In the genomic region with DNA sequence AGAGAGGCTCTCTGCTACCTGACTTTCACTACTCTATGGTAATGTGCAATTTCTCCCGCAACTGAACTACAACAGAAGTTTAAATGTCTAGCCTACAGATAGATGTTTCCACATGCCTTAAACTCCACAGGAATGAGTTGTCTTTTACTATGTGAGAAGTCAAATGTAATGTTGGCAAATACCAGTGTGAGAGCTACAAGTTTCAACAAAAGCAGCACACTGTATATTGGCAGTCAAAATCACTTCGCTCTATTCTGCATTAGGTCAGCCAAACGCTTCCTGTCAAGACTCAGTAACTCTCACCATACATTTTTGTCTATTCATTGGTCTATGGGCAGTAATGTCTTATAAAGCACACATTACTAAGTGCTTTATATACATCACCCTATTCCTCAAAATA, we compare ENCODE assay signal across 22 cellular contexts. TPM values are rescaled to one million over a fixed set of nuclear protein-coding genes. Genes with fewer than 3 reads are reported as not detected.
DNase-seq lines count a peak whose midpoint lies in the region; ATAC-seq, FAIRE-seq and TF ChIP-seq lines count a peak whose summit lies in the region.
"Had no signal": no experiment of that assay in that cellular context is flagged by ENCODE, and none has a peak within 500 bp of the region (broad histone marks: within the 10 kb centered on the region; RNA-seq: fewer than 3 reads in every experiment).

No MANE protein-coding gene starts in this region.

- H3K4me1 ChIP-seq in HepG2 (ENCODE audit: insufficient read depth, low read length) (peaks cover 56% of the 10 kb centered on the region), right lobe of liver (peaks cover 0 to 13% (median 0%) of the 10 kb centered on the region in 4 donors), Caco-2 (peaks cover 15% of the 10 kb centered on the region)
- peaks cover 6% of the 10 kb centered on the region for H3K4me1 ChIP-seq in CD8-positive, alpha-beta memory T cell (ENCODE audit: insufficient read depth, low read length)

- TF ChIP-seq EP300 in HepG2 (IDR thresholded peaks at IDR 0.05; ENCODE audit: low read depth in 2 of 2, low read length in 2 of 2) = no peak
- TF ChIP-seq EP300 in HepG2 (CRISPR knock-in tag; IDR thresholded peaks at IDR 0.05; ENCODE audit: borderline replicate concordance) = no peak

- H3K27me3 ChIP-seq in HepG2 (ENCODE audit: control insufficient read depth in 1 of 2, insufficient read depth in 2 of 2, low read length in 2 of 2) (no peaks in the 10 kb centered on the region), right lobe of liver (no peaks in the 10 kb centered on the region), Caco-2 (replicated peaks; ENCODE audit: control insufficient read depth, insufficient read depth, low read length) (no peaks in the 10 kb centered on the region)
- H3K27me3 ChIP-seq in CD8-positive, alpha-beta memory T cell (ENCODE audit: insufficient read depth, low read length, poor library complexity, severe bottlenecking) = no peaks in the 10 kb centered on the region
- H3K27me3 ChIP-seq: tibial artery had no signal

- H3K27ac ChIP-seq in HepG2 (ENCODE audit: extremely low read length, insufficient read depth, low read length) = no peak overlapping the region
- H3K27ac ChIP-seq in right lobe of liver = no peak overlapping the region
- H3K27ac ChIP-seq in CD8-positive, alpha-beta memory T cell (ENCODE audit: low read depth, low read length) = no peak overlapping the region
- H3K27ac ChIP-seq: left ventricle myocardium inferior, tibial artery had no signal

- TF ChIP-seq CTCF in HepG2 (CRISPR knock-in tag; IDR thresholded peaks at IDR 0.05) (no peak), right lobe of liver (IDR thresholded peaks at IDR 0.05) (no peak), cardiac fibroblast (IDR thresholded peaks at IDR 0.05; ENCODE audit: low read depth, low read length) (no peak), fibroblast of villous mesenchyme (IDR thresholded peaks at IDR 0.05; ENCODE audit: insufficient read depth, low read depth, low read length) (no peak), Caco-2 (IDR thresholded peaks at IDR 0.05; ENCODE audit: insufficient read depth in 1 of 2, low read depth in 1 of 2, low read length in 1 of 2, severe bottlenecking in 1 of 2, unreplicated experiment in 1 of 2) (no peak)

- ATAC-seq in HepG2 = peak; percentile 21; the same call in 2 of the 3 replicates
- ATAC-seq in right lobe of liver = no peak
- ATAC-seq in GM18907 (IDR thresholded peaks at IDR 0.05; ENCODE audit: unreplicated experiment) = no peak

- no peak for DNase-seq in HepG2 (ENCODE audit: low spot score)
- no peak for DNase-seq in right lobe of liver
- DNase-seq in cardiac fibroblast (ENCODE audit: low read depth in 2 of 2) = peak; percentile 69 to 71
- peak; percentile 59 for DNase-seq in fibroblast of villous mesenchyme (ENCODE audit: low read depth)
- no peak for DNase-seq in CD8-positive, alpha-beta memory T cell
- no peak for DNase-seq in Caco-2
- DNase-seq in NCI-H2107 treated with DMSO at 0.1 percent for 48 hours (lab: John Stamatoyannopoulos, UW; ENCODE audit: unreplicated experiment) = no peak
- DNase-seq: 8988T; activated CD4-positive, CD25-positive, alpha-beta regulatory T cell; activated CD8-positive, alpha-beta memory T cell treated with anti-CD3 and anti-CD28 coated beads for 24 hours; left ventricle myocardium inferior; NCI-H1417 treated with DMSO at 0.1 percent for 48 hours; NCI-H2227 treated with DMSO at 0.1 percent for 48 hours; NK-92 treated with Interleukin-12 subunit alpha and Interleukin-12 subunit beta, amount 100 ng/mL, for 24 hours; Right ventricle myocardium superior; T-helper 2 cell; tibial artery had no signal

- FAIRE-seq in HepG2 (lab: Jason Lieb, UNC) = no peak
- FAIRE-seq: colon, H54 had no signal

- H3K4me3 Mint-ChIP-seq in CD8-positive, alpha-beta memory T cell = no peak overlapping the region
- no peak overlapping the region for H3K4me3 Mint-ChIP-seq in Caco-2 (ENCODE audit: unreplicated experiment)
- H3K4me3 Mint-ChIP-seq: activated T-helper 1 cell treated with anti-CD3 and anti-CD28 coated beads, Interleukin-12 subunit alpha, Interleukin-12 subunit beta, Interleukin-2, Interleukin-4 antibody, amounts not matched to agents 30 ng/mL and 10 ng/mL and 1 ng/mL, durations not matched to agents 14 hours and 24 hours and 36 hours had no signal

- H3K27ac Mint-ChIP-seq in CD8-positive, alpha-beta memory T cell = peak overlapping the region in 4 of 8 donors; percentile 0 to 73 (median 29)
- H3K27ac Mint-ChIP-seq in Caco-2 (ENCODE audit: unreplicated experiment) = no peak overlapping the region
- H3K27ac Mint-ChIP-seq: activated T-helper 1 cell treated with anti-CD3 and anti-CD28 coated beads, Interleukin-12 subunit alpha, Interleukin-12 subunit beta, Interleukin-2, Interleukin-4 antibody, amounts not matched to agents 30 ng/mL and 10 ng/mL and 1 ng/mL, durations not matched to agents 14 hours and 24 hours and 36 hours had no signal

- in situ Hi-C loops in HepG2 (cut with HindIII; ENCODE audit: extremely low pct_ligation_motif_present, low pct_unique_long_range_greater_than_20kb) = no loop called here

- H3K9me3 Mint-ChIP-seq in CD8-positive, alpha-beta memory T cell = no peaks in the 10 kb centered on the region
- no peaks in the 10 kb centered on the region for H3K9me3 Mint-ChIP-seq in Caco-2 (ENCODE audit: unreplicated experiment)
- H3K9me3 Mint-ChIP-seq: activated T-helper 1 cell treated with anti-CD3 and anti-CD28 coated beads, Interleukin-12 subunit alpha, Interleukin-12 subunit beta, Interleukin-2, Interleukin-4 antibody, amounts not matched to agents 30 ng/mL and 10 ng/mL and 1 ng/mL, durations not matched to agents 14 hours and 24 hours and 36 hours had no signal

- no TSS peak for BruUV-seq in HepG2 (replicated peaks; lab: Mats Ljungman, UMichigan)
- BruUV-seq in Caco-2 (replicated peaks; lab: Mats Ljungman, UMichigan) = no TSS peak

- H3K9ac ChIP-seq in HepG2 (ENCODE audit: insufficient read depth, low read depth, low read length) = no peak overlapping the region

- H3K36me3 Mint-ChIP-seq in CD8-positive, alpha-beta memory T cell = peaks cover 0 to 8% (median 0%) of the 10 kb centered on the region in 3 donors
- no peaks in the 10 kb centered on the region for H3K36me3 Mint-ChIP-seq in Caco-2 (ENCODE audit: insufficient read depth, unreplicated experiment)

- 95% methylated on average over 3 of the region's 3 CpGs for whole genome bisulfite sequencing in HepG2 (ENCODE audit: low lambda C conversion rate)
- WGBS in right lobe of liver (ENCODE audit: insufficient coverage, low coverage, low lambda C conversion rate, missing lambda C conversion rate) = 76% methylated on average over 3 of the region's 3 CpGs

- intact Hi-C loops in HepG2 (cut with micrococcal nuclease; ENCODE audit: unreplicated experiment) = no loop called here
- intact Hi-C loops in right lobe of liver (cut with DNase I) = no loop called here
- intact Hi-C loops in Caco-2 (cut with micrococcal nuclease; ENCODE audit: unreplicated experiment) = no loop called here

- H3K9me3 ChIP-seq in HepG2 (ENCODE audit: low read length) = no peaks in the 10 kb centered on the region
- H3K9me3 ChIP-seq in right lobe of liver = no peaks in the 10 kb centered on the region
- no peaks in the 10 kb centered on the region for H3K9me3 ChIP-seq in CD8-positive, alpha-beta memory T cell (ENCODE audit: low read length)
- no peaks in the 10 kb centered on the region for H3K9me3 ChIP-seq in Caco-2
- H3K9me3 ChIP-seq: left ventricle myocardium inferior, tibial artery had no signal

- H3K4me2 ChIP-seq in HepG2 (ENCODE audit: low read depth, low read length) = no peak overlapping the region

- no peak overlapping the region for H2AFZ ChIP-seq in HepG2 (ENCODE audit: low read length)

- POLR2A ChIA-PET in HepG2 (lab: Yijun Ruan, JAX) = no interaction called here
- POLR2A ChIA-PET in CD8-positive, alpha-beta memory T cell (lab: Charles Lee) = no interaction called here
- POLR2A ChIA-PET in Caco-2 (lab: Charles Lee) = no interaction called here

- H3K27me3 Mint-ChIP-seq in CD8-positive, alpha-beta memory T cell = no peaks in the 10 kb centered on the region
- H3K27me3 Mint-ChIP-seq in Caco-2 (ENCODE audit: insufficient read depth, unreplicated experiment) = no peaks in the 10 kb centered on the region

- no peak for TF ChIP-seq RAD21 in HepG2 (CRISPR knock-in tag; IDR thresholded peaks at IDR 0.05)

- CTCF ChIA-PET in HepG2 (lab: Yijun Ruan, JAX; ENCODE audit: low intra/inter-chr PET ratio, low total read pairs) (no interaction called here), Caco-2 (lab: Charles Lee) (no interaction called here)
- CTCF ChIA-PET in CD8-positive, alpha-beta memory T cell (lab: Charles Lee) = interaction anchor here (0.7 to 1.0 kb wide), 2 partner anchors 19 to 57 kb away, joined by 3 read pairs; no protein-coding TSS in a partner anchor

- TF ChIP-seq POLR2A in HepG2 (IDR thresholded peaks at IDR 0.05; ENCODE audit: insufficient read depth in 1 of 2, low read depth in 2 of 2, low read length in 2 of 2) = no peak
- TF ChIP-seq POLR2A in right lobe of liver (IDR thresholded peaks at IDR 0.05) = no peak

- no peaks in the 10 kb centered on the region for H3K36me3 ChIP-seq in HepG2 (replicated peaks in 1 of 2; ENCODE audit: control insufficient read depth in 1 of 2, insufficient read depth in 2 of 2, low read length in 2 of 2)
- H3K36me3 ChIP-seq in right lobe of liver = no peaks in the 10 kb centered on the region
- no peaks in the 10 kb centered on the region for H3K36me3 ChIP-seq in CD8-positive, alpha-beta memory T cell (ENCODE audit: insufficient read depth, low read length)
- H3K36me3 ChIP-seq in Caco-2 (ENCODE audit: control insufficient read depth, insufficient read depth, low read length) = no peaks in the 10 kb centered on the region
- H3K36me3 ChIP-seq: left ventricle myocardium inferior, tibial artery had no signal

- H3K4me1 Mint-ChIP-seq in CD8-positive, alpha-beta memory T cell = peaks cover 36 to 48% (median 47%) of the 10 kb centered on the region in 3 donors
- H3K4me1 Mint-ChIP-seq in Caco-2 (ENCODE audit: low read depth, unreplicated experiment) = no peaks in the 10 kb centered on the region

- H3K4me3 ChIP-seq in HepG2 (replicated peaks in 1 of 3; ENCODE audit: insufficient read depth in 1 of 3, low read depth in 2 of 3, low read length in 3 of 3) = no peak overlapping the region
- no peak overlapping the region for H3K4me3 ChIP-seq in right lobe of liver
- H3K4me3 ChIP-seq in cardiac fibroblast (replicated peaks in 1 of 2; ENCODE audit: low read depth in 2 of 2, low read length in 2 of 2) = no peak overlapping the region
- H3K4me3 ChIP-seq in fibroblast of villous mesenchyme (ENCODE audit: low read depth, low read length) = no peak overlapping the region
- no peak overlapping the region for H3K4me3 ChIP-seq in CD8-positive, alpha-beta memory T cell (ENCODE audit: low read length)
- no peak overlapping the region for H3K4me3 ChIP-seq in Caco-2 (ENCODE audit: low read depth, low read length)
- H3K4me3 ChIP-seq: left ventricle myocardium inferior, skin epidermis, tibial artery had no signal

- H3K79me2 ChIP-seq in HepG2 (ENCODE audit: insufficient read depth, low read length) = peaks cover 51% of the 10 kb centered on the region

- no peaks in the 10 kb centered on the region for H4K20me1 ChIP-seq in HepG2 (ENCODE audit: insufficient read depth, low read length)

RNA-seq across cellular contexts. Expression of gene LUZP1, which starts 41.9 kb away (rescaled TPM):
- total RNA-seq in HepG2 (2016; rRNA removed; fragmentation: Illumina TruSeq; extraction: Trizol) (12.7 and 21.5 TPM in 2 replicates), right lobe of liver (1 to 10 TPM; 4.1 to 8.0 (median 6.1) TPM), fibroblast of villous mesenchyme (44.1 and 55.3 TPM in 2 replicates), Caco-2 (2022) (20.0 and 20.6 TPM in 2 replicates)
- 0.88 and 0.91 TPM in 2 replicates for total RNA-seq in HepG2 (2016; cell fraction: cytosol; rRNA removed; fragmentation: Illumina TruSeq; extraction: Trizol; ENCODE audit: low read depth)
- 12.1 and 20.0 TPM in 2 replicates for total RNA-seq in HepG2 (2016; cell fraction: insoluble cytoplasmic fraction; rRNA removed; fragmentation: Illumina TruSeq; extraction: Trizol)
- total RNA-seq in HepG2 (2016; cell fraction: membrane; rRNA removed; fragmentation: Illumina TruSeq; extraction: Trizol) = 3.4 and 4.5 TPM in 2 replicates
- 14.6 and 16.0 TPM in 2 replicates for total RNA-seq in HepG2 (2016; cell fraction: nucleus; rRNA removed; fragmentation: Illumina TruSeq; extraction: Trizol)
- 6.9 and 7.2 TPM in 2 replicates for polyA plus RNA-seq in HepG2 (2011; rRNA removed)
- 4.6 and 5.4 TPM in 2 replicates for polyA plus RNA-seq in HepG2 (2011; cell fraction: cytosol; rRNA removed)
- 10.9 and 11.8 TPM in 2 replicates for polyA plus RNA-seq in HepG2 (2011; cell fraction: nucleus; rRNA removed)
- polyA plus RNA-seq in HepG2 (2012) = 8.0 and 9.5 TPM in 2 replicates
- polyA plus RNA-seq in HepG2 (2016; cell fraction: cytosol; fragmentation: Illumina TruSeq; extraction: Trizol; ENCODE audit: low read depth) = 0.23 and 0.26 TPM in 2 replicates
- polyA plus RNA-seq in HepG2 (2016; cell fraction: insoluble cytoplasmic fraction; fragmentation: Illumina TruSeq; extraction: Trizol; ENCODE audit: low read depth) = 8.6 and 8.9 TPM in 2 replicates
- 0.73 and 0.81 TPM in 2 replicates for polyA plus RNA-seq in HepG2 (2016; cell fraction: membrane; fragmentation: Illumina TruSeq; extraction: Trizol; ENCODE audit: low read depth)
- polyA plus RNA-seq in HepG2 (2016; cell fraction: nucleus; fragmentation: Illumina TruSeq; extraction: Trizol; ENCODE audit: insufficient read depth, low read depth) = 11.6 and 14.4 TPM in 2 replicates
- 19.5 and 28.3 TPM in 2 replicates for polyA minus RNA-seq in HepG2 (2011; rRNA and poly(A)+ RNA removed; ENCODE audit: low replicate concordance)
- 10.6 and 12.2 TPM in 2 replicates for polyA minus RNA-seq in HepG2 (2011; cell fraction: cytosol; rRNA and poly(A)+ RNA removed)
- polyA minus RNA-seq in HepG2 (2011; cell fraction: nucleus; rRNA and poly(A)+ RNA removed) = 25.2 and 28.5 TPM in 2 replicates
- total RNA-seq in CD8-positive, alpha-beta memory T cell = 10 to 100 TPM; 19.5 to 19.6 TPM
- polyA plus RNA-seq in CD8-positive, alpha-beta memory T cell = 32.8 TPM

Comparison
In these comparisons a context has a peak if more than half of its experiments do, and no peak if none do; other contexts are left out.
1. DNase-seq: peak in cardiac fibroblast (2 of 2) and fibroblast of villous mesenchyme (single experiment); none in HepG2 (single experiment), right lobe of liver (0 of 3), CD8-positive, alpha-beta memory T cell (0 of 5), Caco-2 (0 of 2) and NCI-H2107 treated with DMSO at 0.1 percent for 48 hours (single experiment).